ENCODE assay signal across 8 cellular contexts in the genomic region with DNA sequence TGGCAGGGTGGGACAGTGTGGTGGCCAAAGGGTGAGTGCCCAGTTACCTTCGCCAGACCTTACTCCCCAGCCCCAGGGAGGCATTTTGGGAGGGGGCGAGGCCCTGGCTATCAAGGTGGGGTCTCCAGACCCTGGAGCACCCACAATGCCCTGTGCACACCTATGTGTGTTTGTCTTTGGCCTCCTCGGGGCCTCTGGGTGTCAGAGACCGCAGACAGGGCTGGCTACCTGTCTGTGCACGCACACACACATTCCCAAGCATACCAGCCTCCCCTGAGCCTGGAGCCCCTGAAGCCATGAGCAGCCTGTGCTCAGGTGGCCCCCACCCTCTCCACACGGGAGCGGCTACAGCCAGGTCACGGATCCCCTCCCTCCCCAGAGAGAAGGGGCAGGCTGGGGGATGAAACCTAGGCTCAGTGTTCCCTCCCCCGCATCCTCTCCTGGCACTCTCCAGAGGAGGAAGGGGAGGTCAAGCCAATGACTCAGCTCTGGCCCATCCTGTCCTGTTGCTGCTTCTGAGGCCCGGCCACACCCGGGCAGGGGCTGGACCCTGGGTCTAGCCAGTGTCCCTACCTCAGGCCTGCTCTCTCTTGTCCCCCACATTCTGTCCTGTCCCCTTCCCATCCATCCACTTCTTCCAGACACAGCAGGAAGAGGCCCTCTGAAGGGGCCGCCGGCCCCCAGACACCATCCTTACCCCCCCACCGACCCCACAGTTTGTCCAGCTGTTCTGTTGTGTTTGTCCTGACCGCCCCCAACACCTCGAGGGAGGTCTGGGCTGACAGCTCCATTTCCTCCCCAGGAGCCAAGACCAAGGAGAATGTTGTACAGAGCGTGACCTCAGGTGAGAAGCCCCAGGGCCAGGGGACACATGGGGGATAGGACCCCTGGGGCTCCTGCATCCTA. TPM values are rescaled to one million over a fixed set of nuclear protein-coding genes. Genes with fewer than 3 reads are reported as not detected.
DNase-seq lines count a peak whose midpoint lies in the region; ATAC-seq and TF ChIP-seq lines count a peak whose summit lies in the region.

No MANE protein-coding gene starts in this region.

- DNase-seq in CD4-positive, CD25-positive, alpha-beta regulatory T cell, result no peak
- peak; percentile 69 for DNase-seq in RPMI7951 (ENCODE audit: low read depth)
- no peak for DNase-seq in esophagus squamous epithelium (lab: John Stamatoyannopoulos, UW)
- DNase-seq in neural progenitor cell (ENCODE audit: low spot score), result no peak
- no peak for DNase-seq in cerebellum (ENCODE audit: low spot score)
- no peak for DNase-seq in ureter (ENCODE audit: low spot score)
- no peak for DNase-seq in activated CD4-positive, alpha-beta T cell treated with anti-CD3 and anti-CD28 coated beads, Interleukin-2, amount 50 U/mL, for 4 hours

- H3K27ac Mint-ChIP-seq in CD4-positive, CD25-positive, alpha-beta regulatory T cell, result peak overlapping the region in 2 of 3 donors; percentile 48 to 51
- peak overlapping the region; percentile 91 for H3K27ac Mint-ChIP-seq in neural progenitor cell

- H3K4me3 ChIP-seq in CD4-positive, CD25-positive, alpha-beta regulatory T cell (ENCODE audit: low read depth, low read length), result no peak overlapping the region
- H3K4me3 ChIP-seq in esophagus squamous epithelium, result peak overlapping the region; percentile 5 to 54 (median 36)
- H3K4me3 ChIP-seq in neural progenitor cell, result no peak overlapping the region

- H3F3A ChIP-seq in neural progenitor cell (ENCODE audit: low read depth), result no peaks in the 10 kb centered on the region

- peak overlapping the region; percentile 47 for H2AFZ ChIP-seq in neural progenitor cell (replicated peaks)

- TF ChIP-seq CTCF in esophagus squamous epithelium (IDR thresholded peaks at IDR 0.05) (no peak), neural progenitor cell (IDR thresholded peaks at IDR 0.05) (no peak)

- no peak for TF ChIP-seq POLR2A in esophagus squamous epithelium (IDR thresholded peaks at IDR 0.05)

- peaks cover 6% of the 10 kb centered on the region for H3K4me1 ChIP-seq in CD4-positive, CD25-positive, alpha-beta regulatory T cell (ENCODE audit: control insufficient read depth, insufficient read depth, low read length, poor library complexity, severe bottlenecking)
- H3K4me1 ChIP-seq in esophagus squamous epithelium (peaks cover 35 to 98% (median 44%) of the 10 kb centered on the region in 3 donors), neural progenitor cell (peaks cover 28% of the 10 kb centered on the region)

- intact Hi-C loops in esophagus squamous epithelium (cut with DNase I), result no loop called here

- H3K36me3 Mint-ChIP-seq in CD4-positive, CD25-positive, alpha-beta regulatory T cell, result no peaks in the 10 kb centered on the region
- H3K36me3 Mint-ChIP-seq in neural progenitor cell, result no peaks in the 10 kb centered on the region

- H3K9me3 ChIP-seq in CD4-positive, CD25-positive, alpha-beta regulatory T cell (ENCODE audit: control insufficient read depth in 2 of 2, low read length in 2 of 2), result no peaks in the 10 kb centered on the region
- H3K9me3 ChIP-seq in esophagus squamous epithelium, result no peaks in the 10 kb centered on the region
- H3K9me3 ChIP-seq in neural progenitor cell (ENCODE audit: low read depth), result no peaks in the 10 kb centered on the region

- no peak overlapping the region for H3K4me3 Mint-ChIP-seq in CD4-positive, CD25-positive, alpha-beta regulatory T cell
- no peak overlapping the region for H3K4me3 Mint-ChIP-seq in neural progenitor cell

- peaks cover 5% of the 10 kb centered on the region for H3K27me3 Mint-ChIP-seq in CD4-positive, CD25-positive, alpha-beta regulatory T cell
- H3K27me3 Mint-ChIP-seq in neural progenitor cell (ENCODE audit: insufficient read depth, low read depth), result peaks cover 6% of the 10 kb centered on the region

- no peak for ATAC-seq in CD4-positive, CD25-positive, alpha-beta regulatory T cell (ENCODE audit: low read depth in 2 of 2)
- ATAC-seq in GM21528 (IDR thresholded peaks at IDR 0.05; ENCODE audit: low FRiP score, unreplicated experiment), result no peak

- H3K4me2 ChIP-seq in neural progenitor cell, result no peak overlapping the region

- H3K9ac ChIP-seq in neural progenitor cell, result no peak overlapping the region

- H3K27ac ChIP-seq in CD4-positive, CD25-positive, alpha-beta regulatory T cell (ENCODE audit: insufficient read depth, low read length, poor library complexity, severe bottlenecking), result no peak overlapping the region
- H3K27ac ChIP-seq in esophagus squamous epithelium, result peak overlapping the region; percentile 42 to 86 (median 78)
- H3K27ac ChIP-seq in neural progenitor cell, result no peak overlapping the region

- no peaks in the 10 kb centered on the region for H3K36me3 ChIP-seq in CD4-positive, CD25-positive, alpha-beta regulatory T cell (ENCODE audit: control insufficient read depth, insufficient read depth, low read length)
- H3K36me3 ChIP-seq in esophagus squamous epithelium, result no peaks in the 10 kb centered on the region
- no peaks in the 10 kb centered on the region for H3K36me3 ChIP-seq in neural progenitor cell

- H4K20me1 ChIP-seq in neural progenitor cell (ENCODE audit: low read depth), result no peaks in the 10 kb centered on the region

- peaks cover 0 to 20% (median 7%) of the 10 kb centered on the region in 4 donors for H3K4me1 Mint-ChIP-seq in CD4-positive, CD25-positive, alpha-beta regulatory T cell
- peaks cover 45% of the 10 kb centered on the region for H3K4me1 Mint-ChIP-seq in neural progenitor cell

- no peaks in the 10 kb centered on the region for H3K27me3 ChIP-seq in CD4-positive, CD25-positive, alpha-beta regulatory T cell (ENCODE audit: control insufficient read depth, insufficient read depth, low read length)
- H3K27me3 ChIP-seq in esophagus squamous epithelium (no peaks in the 10 kb centered on the region), neural progenitor cell (no peaks in the 10 kb centered on the region)

- H3K79me2 ChIP-seq in neural progenitor cell (ENCODE audit: low read depth), result no peaks in the 10 kb centered on the region

- H3K9me3 Mint-ChIP-seq in CD4-positive, CD25-positive, alpha-beta regulatory T cell, result no peaks in the 10 kb centered on the region
- H3K9me3 Mint-ChIP-seq in neural progenitor cell, result peaks cover 2% of the 10 kb centered on the region

- WGBS in esophagus squamous epithelium, 2 donors, result 26 to 32% methylated on average over 6 of the region's 17 CpGs

RNA-seq across cellular contexts. Expression of a gene that starts 0.7 kb away (rescaled TPM):
- total RNA-seq in CD4-positive, CD25-positive, alpha-beta regulatory T cell, result not detected
- polyA plus RNA-seq in CD4-positive, CD25-positive, alpha-beta regulatory T cell, result not detected
- 0.59 and 1.6 TPM in 2 replicates for total RNA-seq in RPMI7951 (2014; rRNA removed; shearing (Covaris generic))
- total RNA-seq in esophagus squamous epithelium (10 to 100 TPM in 2 of 4 donors, 1 to 10 TPM in 2; 5.3 to 32.4 (median 11.4) TPM), neural progenitor cell (ENCODE audit: low replicate concordance) (not detected in 2 replicates), cerebellum (8.9 TPM), ureter (706 TPM)

RNA-seq across cellular contexts. Expression of a gene that starts 1.7 kb away (rescaled TPM):
- total RNA-seq in CD4-positive, CD25-positive, alpha-beta regulatory T cell, result 0.17 TPM
- polyA plus RNA-seq in CD4-positive, CD25-positive, alpha-beta regulatory T cell, result 1 to 10 TPM in 1 of 4 donors, under 1 TPM in 2, not detected in 1; 0.31 to 1.2 (median 0.36) TPM
- total RNA-seq in RPMI7951 (2014; rRNA removed; shearing (Covaris generic)), result 0.39 and 0.60 TPM in 2 replicates
- total RNA-seq in esophagus squamous epithelium (10 to 100 TPM in 2 of 4 donors, 1 to 10 TPM in 2; 3.4 to 18.1 (median 11.0) TPM), neural progenitor cell (ENCODE audit: low replicate concordance) (0.28 and 1.4 TPM in 2 replicates), cerebellum (5.2 TPM), ureter (99.0 TPM)

RNA-seq across cellular contexts. Expression of a gene that starts 9.2 kb away (rescaled TPM):
- total RNA-seq in CD4-positive, CD25-positive, alpha-beta regulatory T cell, result not detected
- under 1 TPM in 2 of 4 donors, not detected in 2; 0.42 to 0.65 TPM for polyA plus RNA-seq in CD4-positive, CD25-positive, alpha-beta regulatory T cell
- total RNA-seq in RPMI7951 (2014; rRNA removed; shearing (Covaris generic)), result 0.49 and 0.84 TPM in 2 replicates
- total RNA-seq in esophagus squamous epithelium (10 to 100 TPM; 23.8 to 74.4 (median 47.4) TPM), neural progenitor cell (ENCODE audit: low replicate concordance) (not detected in 2 replicates), cerebellum (3.2 TPM), ureter (790 TPM)

Comparison
In these comparisons a context has a peak if more than half of its experiments do, and no peak if none do; other contexts are left out.
1. H3K27ac ChIP-seq: peak in esophagus squamous epithelium (4 of 4); none in CD4-positive, CD25-positive, alpha-beta regulatory T cell (single experiment) and neural progenitor cell (single experiment).
2. H3K4me3 ChIP-seq: peak in esophagus squamous epithelium (4 of 4); none in CD4-positive, CD25-positive, alpha-beta regulatory T cell (single experiment) and neural progenitor cell (single experiment).
3. RNA of a gene that starts 0.7 kb away (total RNA-seq): 706 TPM in ureter (single experiment); 5.3 to 32.4 TPM in esophagus squamous epithelium, 8.9 TPM in cerebellum (single experiment), 0.59 to 1.6 TPM in RPMI7951, not detected in CD4-positive, CD25-positive, alpha-beta regulatory T cell (single experiment) and not detected in neural progenitor cell; every median in the first group is over 10 times any median in the second.
4. RNA of a gene that starts 9.2 kb away (total RNA-seq): 790 TPM in ureter (single experiment); 23.8 to 74.4 TPM in esophagus squamous epithelium, 3.2 TPM in cerebellum (single experiment), 0.49 to 0.84 TPM in RPMI7951, not detected in CD4-positive, CD25-positive, alpha-beta regulatory T cell (single experiment) and not detected in neural progenitor cell; every median in the first group is over 10 times any median in the second.